29 cellular contexts compared by ENCODE assay signal in the genomic region with DNA sequence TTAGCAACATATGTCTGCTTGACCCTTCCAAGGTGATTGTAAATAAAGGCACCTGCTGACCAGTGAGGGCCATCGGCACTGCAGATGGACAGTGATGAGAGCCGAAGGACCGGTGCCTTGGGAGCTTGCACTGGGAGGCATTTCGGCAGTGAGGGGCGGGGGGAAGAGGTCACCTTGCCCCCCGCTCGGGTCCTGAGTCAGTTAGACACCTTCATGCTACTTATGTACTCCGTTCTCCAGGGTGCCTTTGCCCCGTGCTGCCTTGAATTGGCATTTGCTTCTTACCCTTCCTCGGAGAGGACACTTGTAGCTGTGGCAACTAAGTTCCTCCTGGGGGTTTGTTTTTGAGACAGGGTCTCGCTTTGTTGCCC.
"Had no signal": no experiment of that assay in that cellular context is flagged by ENCODE, and none has a peak within 500 bp of the region (broad histone marks: within the 10 kb centered on the region; RNA-seq: fewer than 3 reads in every experiment).

No MANE protein-coding gene starts in this region.

- H3K9ac ChIP-seq: parathyroid adenoma had no signal

- H3K4me3 ChIP-seq: heart left ventricle, hepatocyte, left lung, lung, psoas muscle, right lobe of liver, smooth muscle cell, suprapubic skin, thoracic aorta, tibial artery, upper lobe of right lung had no signal

- H3K4me1 Mint-ChIP-seq: mesothelial cell of epicardium had no signal

- H3K36me3 ChIP-seq: heart left ventricle, left lung, right lobe of liver, suprapubic skin, thoracic aorta, tibial artery, upper lobe of right lung had no signal

- H3K4me3 Mint-ChIP-seq: mesothelial cell of epicardium; naive B cell; natural killer cell; stimulated activated effector memory CD8-positive, alpha-beta T cell treated with anti-CD3 and anti-CD28 coated beads, Interleukin-12 subunit alpha, Interleukin-12 subunit beta, amount 100 ng/mL, for 72 hours; stimulated activated naive CD8-positive, alpha-beta T cell treated with anti-CD3 and anti-CD28 coated beads, Interleukin-15, Interleukin-2, amounts not matched to agents 100 ng/mL and 50 ng/mL, for 24 hours had no signal

- H3K9me3 Mint-ChIP-seq: mesothelial cell of epicardium; naive B cell; natural killer cell; nephron progenitor cell; stimulated activated effector memory CD8-positive, alpha-beta T cell treated with anti-CD3 and anti-CD28 coated beads, Interleukin-12 subunit alpha, Interleukin-12 subunit beta, amount 100 ng/mL, for 72 hours; stimulated activated naive CD8-positive, alpha-beta T cell treated with anti-CD3 and anti-CD28 coated beads, Interleukin-15, Interleukin-2, amounts not matched to agents 100 ng/mL and 50 ng/mL, for 24 hours had no signal

- H3K4me2 ChIP-seq: hepatocyte, smooth muscle cell had no signal

- H3K9me3 ChIP-seq: heart left ventricle, left lung, psoas muscle, right lobe of liver, suprapubic skin, thoracic aorta, tibial artery, upper lobe of right lung had no signal

- H3K27ac ChIP-seq: heart left ventricle, hepatocyte, left lung, parathyroid adenoma, psoas muscle, right lobe of liver, suprapubic skin, thoracic aorta, tibial artery, upper lobe of right lung had no signal

- ATAC-seq: heart left ventricle; left colon; left lung; natural killer cell; psoas muscle; stimulated activated effector memory CD8-positive, alpha-beta T cell treated with anti-CD3 and anti-CD28 coated beads, Interleukin-12 subunit alpha, Interleukin-12 subunit beta, amount 100 ng/mL, for 72 hours; upper lobe of right lung had no signal

- H3K27ac Mint-ChIP-seq: mesothelial cell of epicardium; naive B cell; stimulated activated effector memory CD8-positive, alpha-beta T cell treated with anti-CD3 and anti-CD28 coated beads, Interleukin-12 subunit alpha, Interleukin-12 subunit beta, amount 100 ng/mL, for 72 hours; stimulated activated naive CD8-positive, alpha-beta T cell treated with anti-CD3 and anti-CD28 coated beads, Interleukin-15, Interleukin-2, amounts not matched to agents 100 ng/mL and 50 ng/mL, for 24 hours had no signal

- H2AFZ ChIP-seq: hepatocyte, parathyroid adenoma had no signal

- H3K27me3 ChIP-seq: right lobe of liver had no signal

- DNase-seq: islet precursor cell; kidney glomerular epithelial cell; left colon; left lung; mesendoderm; naive B cell; natural killer cell; nucleus accumbens; psoas muscle; stimulated activated CD4-positive, alpha-beta T cell treated with anti-CD3 and anti-CD28 coated beads, Interleukin-15, amount 100 ng/mL, for 24 hours; stimulated activated CD4-positive, alpha-beta T cell treated with anti-CD3 and anti-CD28 coated beads, Interleukin-2, amount 100 ng/mL, for 24 hours; stimulated activated CD4-positive, alpha-beta T cell treated with anti-CD3 and anti-CD28 coated beads, Interleukin-4, amount 100 ng/mL, for 1 hour; stimulated activated naive CD4-positive, alpha-beta T cell; tibial artery; trophoblast cell; upper lobe of right lung had no signal

- H3K4me1 ChIP-seq: left lung, parathyroid adenoma, upper lobe of right lung had no signal

- FAIRE-seq: urothelium cell line had no signal

- H3K36me3 Mint-ChIP-seq: mesothelial cell of epicardium; naive B cell; natural killer cell; stimulated activated effector memory CD8-positive, alpha-beta T cell treated with anti-CD3 and anti-CD28 coated beads, Interleukin-12 subunit alpha, Interleukin-12 subunit beta, amount 100 ng/mL, for 72 hours had no signal
